Comparison of ENCODE assay signal across 1 cellular context in genomic region chr6:110951986-110952794, GRCh38.
A peak's percentile ranks its signal among the peaks of the same experiment; 100 is the strongest.
TF ChIP-seq lines count a peak whose summit lies in the region.

No MANE protein-coding gene starts in this region.

TF ChIP-seq in HepG2, 621 proteins besides CTCF, POLR2A, EP300 and RAD21 (continued from another document and continues in another):
- TF ChIP-seq ZNF512B (CRISPR knock-in tag; IDR thresholded peaks at IDR 0.05; ENCODE audit: borderline replicate concordance) (no peak), POLR2AphosphoS5 (IDR thresholded peaks at IDR 0.05; ENCODE audit: low read depth, low read length) (peak; percentile 44; the same call in 1 of the 2 replicates), ARNT (IDR thresholded peaks at IDR 0.05) (no peak), SYNCRIP (IDR thresholded peaks at IDR 0.05; ENCODE audit: insufficient read depth, low read depth, low read length) (no peak), CEBPG (CRISPR knock-in tag; IDR thresholded peaks at IDR 0.05) (peak; percentile 98), PAWR (CRISPR knock-in tag; IDR thresholded peaks at IDR 0.05; ENCODE audit: borderline replicate concordance) (no peak), KAT8 (CRISPR knock-in tag; IDR thresholded peaks at IDR 0.05) (peak; percentile 65), ATF7 (IDR thresholded peaks at IDR 0.05) (no peak), ATF7 (CRISPR knock-in tag; IDR thresholded peaks at IDR 0.05) (no peak), ZNF382 (CRISPR knock-in tag; IDR thresholded peaks at IDR 0.05; ENCODE audit: borderline replicate concordance) (no peak), ZNF441 (CRISPR knock-in tag; IDR thresholded peaks at IDR 0.05; ENCODE audit: borderline replicate concordance) (no peak), ZNF343 (CRISPR knock-in tag; IDR thresholded peaks at IDR 0.05) (no peak), HINFP (CRISPR knock-in tag; IDR thresholded peaks at IDR 0.05; ENCODE audit: low read depth) (no peak), ZNF331 (CRISPR knock-in tag; IDR thresholded peaks at IDR 0.05) (peak; percentile 66), ONECUT2 (CRISPR knock-in tag; IDR thresholded peaks at IDR 0.05) (no peak), CHD2 (IDR thresholded peaks at IDR 0.05; ENCODE audit: low read depth, low read length) (no peak), ZMYM3 (CRISPR knock-in tag; IDR thresholded peaks at IDR 0.05) (no peak), PHF20 (CRISPR knock-in tag; IDR thresholded peaks at IDR 0.05) (no peak), FOXA3 (CRISPR knock-in tag; IDR thresholded peaks at IDR 0.05) (peak; percentile 87), ATRX (CRISPR knock-in tag; IDR thresholded peaks at IDR 0.05; ENCODE audit: borderline replicate concordance) (no peak), HBP1 (CRISPR knock-in tag; IDR thresholded peaks at IDR 0.05; ENCODE audit: low read depth) (no peak), STAG1 (CRISPR knock-in tag; IDR thresholded peaks at IDR 0.05) (no peak; the same call in 1 of the 2 replicates), THYN1 (CRISPR knock-in tag; IDR thresholded peaks at IDR 0.05; ENCODE audit: borderline replicate concordance, low read depth) (no peak), HMGA1 (CRISPR knock-in tag; conservative IDR thresholded peaks at IDR 0.05) (no peak), TEAD2 (CRISPR knock-in tag; IDR thresholded peaks at IDR 0.05) (no peak), SRF (IDR thresholded peaks at IDR 0.05; ENCODE audit: low read depth, low read length) (no peak), FUBP1 (CRISPR knock-in tag; IDR thresholded peaks at IDR 0.05; ENCODE audit: borderline replicate concordance) (no peak), ZNF790 (CRISPR knock-in tag; IDR thresholded peaks at IDR 0.05; ENCODE audit: borderline replicate concordance) (no peak), ZBTB21 (CRISPR knock-in tag; IDR thresholded peaks at IDR 0.05) (no peak), RCOR2 (CRISPR knock-in tag; IDR thresholded peaks at IDR 0.05) (no peak; the same call in 1 of the 2 replicates), JUNB (CRISPR knock-in tag; IDR thresholded peaks at IDR 0.05; ENCODE audit: borderline replicate concordance) (no peak; the same call in 1 of the 2 replicates), ZNF776 (CRISPR knock-in tag; IDR thresholded peaks at IDR 0.05) (no peak), ZNF138 (CRISPR knock-in tag; IDR thresholded peaks at IDR 0.05; ENCODE audit: low read depth) (no peak), NBN (conservative IDR thresholded peaks at IDR 0.05) (no peak), ZNF207 (IDR thresholded peaks at IDR 0.05; ENCODE audit: borderline replicate concordance) (no peak), ZNF513 (CRISPR knock-in tag; conservative IDR thresholded peaks at IDR 0.05) (no peak), HOXA9 (CRISPR knock-in tag; IDR thresholded peaks at IDR 0.05; ENCODE audit: borderline replicate concordance) (no peak), ZNF260 (CRISPR knock-in tag; IDR thresholded peaks at IDR 0.05; ENCODE audit: borderline replicate concordance, low read depth) (no peak), MED1 (CRISPR knock-in tag; IDR thresholded peaks at IDR 0.05) (peak; percentile 73), ZNF777 (CRISPR knock-in tag; IDR thresholded peaks at IDR 0.05) (no peak), U2AF1 (optimal IDR thresholded peaks at IDR 0.05; ENCODE audit: low read depth, low read length) (no peak), ZNF709 (CRISPR knock-in tag; IDR thresholded peaks at IDR 0.05) (no peak), ZNF143 (CRISPR knock-in tag; IDR thresholded peaks at IDR 0.05) (no peak), ZSCAN25 (CRISPR knock-in tag; IDR thresholded peaks at IDR 0.05) (no peak), ZBTB34 (CRISPR knock-in tag; IDR thresholded peaks at IDR 0.05) (no peak), DR1 (CRISPR knock-in tag; IDR thresholded peaks at IDR 0.05) (no peak), HOMEZ (CRISPR knock-in tag; IDR thresholded peaks at IDR 0.05; ENCODE audit: low read depth) (peak; percentile 91), ZNF558 (CRISPR knock-in tag; IDR thresholded peaks at IDR 0.05; ENCODE audit: borderline replicate concordance) (no peak), ZFAT (CRISPR knock-in tag; conservative IDR thresholded peaks at IDR 0.05) (no peak), NKX3-1 (CRISPR knock-in tag; IDR thresholded peaks at IDR 0.05) (no peak), KLF13 (CRISPR knock-in tag; IDR thresholded peaks at IDR 0.05) (no peak), ZNF7 (CRISPR knock-in tag; IDR thresholded peaks at IDR 0.05) (no peak), SOX6 (IDR thresholded peaks at IDR 0.05) (no peak), SOX6 (CRISPR knock-in tag; IDR thresholded peaks at IDR 0.05) (peak; percentile 100), PHB2 (IDR thresholded peaks at IDR 0.05; ENCODE audit: partially characterized antibody) (no peak), HNF4A (CRISPR knock-in tag; IDR thresholded peaks at IDR 0.05) (peak; percentile 37; the same call in 1 of the 2 replicates), SSRP1 (CRISPR knock-in tag; IDR thresholded peaks at IDR 0.05) (0 out of 2 replicates have a peak, but pooled peaks have one; percentile 27), FLYWCH1 (CRISPR knock-in tag; IDR thresholded peaks at IDR 0.05) (no peak), NFKB2 (CRISPR knock-in tag; IDR thresholded peaks at IDR 0.05; ENCODE audit: borderline replicate concordance) (no peak), NFE2L1 (CRISPR knock-in tag; IDR thresholded peaks at IDR 0.05; ENCODE audit: borderline replicate concordance) (no peak), ZNF546 (CRISPR knock-in tag; conservative IDR thresholded peaks at IDR 0.05) (no peak), TRIM24 (CRISPR knock-in tag; IDR thresholded peaks at IDR 0.05) (no peak), ZNF264 (CRISPR knock-in tag; IDR thresholded peaks at IDR 0.05) (peak; percentile 72; the same call in 1 of the 2 replicates), ZBTB10 (CRISPR knock-in tag; IDR thresholded peaks at IDR 0.05; ENCODE audit: borderline replicate concordance) (no peak)
